In genomic region chr16:87075319-87075860, GRCh38 we compare ENCODE assay signal across 16 cellular contexts.
DNase-seq lines count a peak whose midpoint lies in the region; ATAC-seq and TF ChIP-seq lines count a peak whose summit lies in the region.
"Had no signal": no experiment of that assay in that cellular context is flagged by ENCODE, and none has a peak within 500 bp of the region (broad histone marks: within the 10 kb centered on the region; RNA-seq: fewer than 3 reads in every experiment).

No MANE protein-coding gene starts in this region.

- H3K4me3 ChIP-seq in DOHH2 (ENCODE audit: low read length), result peak overlapping the region; percentile 71
- no peak overlapping the region for H3K4me3 ChIP-seq in neutrophil (ENCODE audit: low read depth in 1 of 2, low read length in 1 of 2)
- H3K4me3 ChIP-seq in effector memory CD4-positive, alpha-beta T cell (ENCODE audit: insufficient read depth, low read depth, low read length, poor library complexity, severe bottlenecking), result no peak overlapping the region
- H3K4me3 ChIP-seq: SK-N-MC had no signal

- peaks cover 8% of the 10 kb centered on the region; the same call in 1 of the 2 replicates for H3F3A ChIP-seq in DOHH2 (ENCODE audit: control insufficient read depth, insufficient read depth)

- H3K4me1 ChIP-seq in DOHH2 (ENCODE audit: control insufficient read depth, low read length), result peaks cover 39% of the 10 kb centered on the region
- H3K4me1 ChIP-seq in neutrophil (ENCODE audit: control insufficient read depth in 1 of 2, insufficient read depth in 1 of 2, low read depth in 1 of 2, low read length in 1 of 2), result peaks cover 51 to 56% of the 10 kb centered on the region in 2 experiments
- no peaks in the 10 kb centered on the region for H3K4me1 ChIP-seq in effector memory CD4-positive, alpha-beta T cell (ENCODE audit: control insufficient read depth, insufficient read depth, low read length, poor library complexity, severe bottlenecking)

- DNase-seq in activated B cell treated with CpG ODN at 0.5 μM for 24 hours (no peak), glutamatergic neuron (no peak), mesenteric fat pad (ENCODE audit: low spot score) (no peak), NCI-H748 treated with DMSO at 0.1 percent for 48 hours (lab: John Stamatoyannopoulos, UW) (no peak), NCI-H345 treated with DMSO at 0.1 percent for 48 hours (lab: John Stamatoyannopoulos, UW; ENCODE audit: unreplicated experiment) (no peak)
- no peak for DNase-seq in effector memory CD4-positive, alpha-beta T cell
- DNase-seq: DMS79 treated with DMSO at 0.1 percent for 48 hours, HCEC 1CT, NCI-H1092, NCI-H146, NCI-H2029 treated with DMSO at 0.1 percent for 48 hours, SHP77 had no signal

- no peaks in the 10 kb centered on the region for H3K9me2 ChIP-seq in DOHH2 (replicated peaks; ENCODE audit: control insufficient read depth, low read length)

- CTCF ChIA-PET in activated B cell treated with CpG ODN at 0.5 μM for 24 hours (lab: Charles Lee), result interaction anchor here (1.0 to 1.2 kb wide), 2 partner anchors 12 to 13 kb away, joined by 3 to 5 read pairs; no protein-coding TSS in a partner anchor

- H3K36me3 ChIP-seq in DOHH2 (ENCODE audit: control insufficient read depth, low read length) (no peaks in the 10 kb centered on the region), neutrophil (no peaks in the 10 kb centered on the region)
- no peaks in the 10 kb centered on the region for H3K36me3 ChIP-seq in effector memory CD4-positive, alpha-beta T cell (ENCODE audit: control insufficient read depth, insufficient read depth, low read length)

- intact Hi-C loops in activated B cell treated with CpG ODN at 0.5 μM for 24 hours (cut with micrococcal nuclease), result loop anchor here (5.0 kb wide), 1 partner anchor 498 kb away; the partner anchor contains the start of gene FOXL1

- H3K9me3 ChIP-seq in DOHH2 (ENCODE audit: control insufficient read depth, insufficient read depth, low read length) (peaks cover 5% of the 10 kb centered on the region), neutrophil (no peaks in the 10 kb centered on the region)
- H3K9me3 ChIP-seq in effector memory CD4-positive, alpha-beta T cell (ENCODE audit: control insufficient read depth, low read length), result no peaks in the 10 kb centered on the region

- H3K27ac Mint-ChIP-seq in activated B cell treated with CpG ODN at 0.5 μM for 24 hours, result peak overlapping the region; percentile 71
- H3K27ac Mint-ChIP-seq in glutamatergic neuron (ENCODE audit: unreplicated experiment), result peak overlapping the region; percentile 94
- H3K27ac Mint-ChIP-seq: CD14-positive monocyte had no signal

- POLR2A ChIA-PET in activated B cell treated with CpG ODN at 0.5 μM for 24 hours (lab: Charles Lee), result no interaction called here

- no peaks in the 10 kb centered on the region for H4K20me1 ChIP-seq in DOHH2 (ENCODE audit: control insufficient read depth, insufficient read depth, low read depth, low read length)

- H3K9me3 Mint-ChIP-seq in activated B cell treated with CpG ODN at 0.5 μM for 24 hours (peaks cover 10% of the 10 kb centered on the region), glutamatergic neuron (ENCODE audit: unreplicated experiment) (peaks cover 11% of the 10 kb centered on the region)

- H3K4me1 Mint-ChIP-seq in activated B cell treated with CpG ODN at 0.5 μM for 24 hours (peaks cover 6% of the 10 kb centered on the region), glutamatergic neuron (ENCODE audit: low read depth, unreplicated experiment) (peaks cover 14% of the 10 kb centered on the region)

- H3K4me3 Mint-ChIP-seq in activated B cell treated with CpG ODN at 0.5 μM for 24 hours, result no peak overlapping the region
- peak overlapping the region; percentile 74 for H3K4me3 Mint-ChIP-seq in glutamatergic neuron (ENCODE audit: unreplicated experiment)
- H3K4me3 Mint-ChIP-seq: CD14-positive monocyte had no signal

- no peaks in the 10 kb centered on the region; the same call in 1 of the 2 replicates for H3K79me2 ChIP-seq in DOHH2 (ENCODE audit: control insufficient read depth, low read length)

- H3K27me3 ChIP-seq in DOHH2 (ENCODE audit: control insufficient read depth, low read length) (no peaks in the 10 kb centered on the region), neutrophil (peaks cover 9% of the 10 kb centered on the region)
- no peaks in the 10 kb centered on the region for H3K27me3 ChIP-seq in effector memory CD4-positive, alpha-beta T cell (replicated peaks; ENCODE audit: control insufficient read depth, insufficient read depth, low read length, poor library complexity, severe bottlenecking)

- H3K27me3 Mint-ChIP-seq in activated B cell treated with CpG ODN at 0.5 μM for 24 hours (peaks cover 2% of the 10 kb centered on the region), glutamatergic neuron (ENCODE audit: unreplicated experiment) (no peaks in the 10 kb centered on the region)

- H3K27ac ChIP-seq in DOHH2 (ENCODE audit: low read depth, low read length) (peak overlapping the region; percentile 82), neutrophil (peak overlapping the region; percentile 42)
- H3K27ac ChIP-seq in effector memory CD4-positive, alpha-beta T cell (ENCODE audit: insufficient read depth, low read length, poor library complexity, severe bottlenecking), result no peak overlapping the region
- H3K27ac ChIP-seq: SK-N-MC had no signal

- H3K36me3 Mint-ChIP-seq in activated B cell treated with CpG ODN at 0.5 μM for 24 hours (ENCODE audit: low read depth) (no peaks in the 10 kb centered on the region), glutamatergic neuron (ENCODE audit: unreplicated experiment) (peaks cover 11% of the 10 kb centered on the region)
- H3K36me3 Mint-ChIP-seq: CD14-positive monocyte had no signal

- ATAC-seq in activated B cell treated with CpG ODN at 0.5 μM for 24 hours (ENCODE audit: low read depth), result no peak

- peak overlapping the region; percentile 81 for H3K4me2 ChIP-seq in DOHH2 (ENCODE audit: low read length)

- TF ChIP-seq CTCF in DOHH2 (IDR thresholded peaks at IDR 0.05; ENCODE audit: low read depth, low read length, poor library complexity, severe bottlenecking) (no peak), activated B cell treated with CpG ODN at 0.5 μM for 24 hours (IDR thresholded peaks at IDR 0.05) (no peak), glutamatergic neuron (IDR thresholded peaks at IDR 0.05; ENCODE audit: partially characterized antibody, unreplicated experiment) (no peak), neutrophil (IDR thresholded peaks at IDR 0.05) (no peak)
